ENCODE assay signal across 11 cellular contexts in genomic region chr11:76257040-76257730, GRCh38.
"Had no signal": no experiment of that assay in that cellular context is flagged by ENCODE, and none has a peak within 500 bp of the region (broad histone marks: within the 10 kb centered on the region; RNA-seq: fewer than 3 reads in every experiment).

No MANE protein-coding gene starts in this region.

- H3K27me3 ChIP-seq: colonic mucosa, gastrocnemius medialis, neutrophil, right atrium auricular region, thyroid gland had no signal

- H3K27ac ChIP-seq: colonic mucosa, gastrocnemius medialis, neutrophil, right atrium auricular region, thyroid gland had no signal

- H3K36me3 ChIP-seq: colonic mucosa, gastrocnemius medialis, neutrophil, right atrium auricular region, thyroid gland had no signal

- H3K4me1 ChIP-seq: colonic mucosa, gastrocnemius medialis, right atrium auricular region, thyroid gland had no signal

- H3K4me3 ChIP-seq: colonic mucosa, gastrocnemius medialis, lung, right atrium auricular region, smooth muscle cell, thyroid gland had no signal

- DNase-seq: activated CD4-positive, alpha-beta T cell treated with anti-CD3 and anti-CD28 coated beads, Interleukin-2, amount 10 ng/mL, durations not matched to agents 24 days and 14 days; activated naive CD4-positive, alpha-beta T cell treated with Interleukin-2 at 50 U/mL for 16 hours; colonic mucosa; gastrocnemius medialis; kidney glomerular epithelial cell; naive thymus-derived CD4-positive, alpha-beta T cell; thyroid gland had no signal

- H3K9me3 ChIP-seq: colonic mucosa, gastrocnemius medialis, neutrophil, right atrium auricular region, thyroid gland had no signal

- H3K4me2 ChIP-seq: smooth muscle cell had no signal

- ATAC-seq: gastrocnemius medialis; naive thymus-derived CD4-positive, alpha-beta T cell had no signal
